Comparison of ENCODE assay signal across 20 cellular contexts in genomic region chr18:68489018-68489792, GRCh38.
DNase-seq lines count a peak whose midpoint lies in the region; ATAC-seq and TF ChIP-seq lines count a peak whose summit lies in the region.
"Had no signal": no experiment of that assay in that cellular context is flagged by ENCODE, and none has a peak within 500 bp of the region (broad histone marks: within the 10 kb centered on the region; RNA-seq: fewer than 3 reads in every experiment).

No MANE protein-coding gene starts in this region.

- intact Hi-C loops in mammary epithelial cell (cut with micrococcal nuclease): no loop called here
- intact Hi-C loops in activated CD4-positive, alpha-beta memory T cell treated with anti-CD3 and anti-CD28 coated beads for 36 hours (cut with micrococcal nuclease): no loop called here

- H2AFZ ChIP-seq in SK-N-SH (ENCODE audit: low read depth) (peak overlapping the region; percentile 8; the same call in 1 of the 2 replicates), mammary epithelial cell (ENCODE audit: low read depth, low read length) (peak overlapping the region; percentile 49)

- in situ Hi-C loops in mammary epithelial cell (cut with MboI; ENCODE audit: low sequenced_read_pairs in 2 of 2): no loop called here

- H3K4me1 ChIP-seq in SK-N-SH (ENCODE audit: control insufficient read depth in 1 of 2, insufficient read depth in 2 of 2, low read depth in 1 of 2, low read length in 1 of 2): no peaks in the 10 kb centered on the region; a peak in 1 of 4 replicates
- no peaks in the 10 kb centered on the region for H3K4me1 ChIP-seq in mammary epithelial cell (ENCODE audit: insufficient read depth, low read length)
- H3K4me1 ChIP-seq: heart right ventricle, left ventricle myocardium inferior, psoas muscle had no signal

- TF ChIP-seq CTCF in SK-N-SH (IDR thresholded peaks at IDR 0.05) (no peak), mammary epithelial cell (conservative IDR thresholded peaks at IDR 0.05 in 1 of 2, IDR thresholded peaks at IDR 0.05 in 1 of 2; ENCODE audit: extremely low read depth in 1 of 2, insufficient read depth in 1 of 2, low read depth in 1 of 2, low read length in 2 of 2) (no peak), type B pancreatic cell (conservative IDR thresholded peaks at IDR 0.05) (no peak)

- DNase-seq in SK-N-SH (no peak), mammary epithelial cell (no peak), iPS-NIHi7 (ENCODE audit: extremely low spot score) (peak; percentile 30), type B pancreatic cell (ENCODE audit: extremely low spot score, unreplicated experiment) (no peak)
- no peak for DNase-seq in activated CD4-positive, alpha-beta memory T cell treated with anti-CD3 and anti-CD28 coated beads for 36 hours
- DNase-seq: activated CD4-positive, alpha-beta T cell treated with anti-CD3 and anti-CD28 coated beads, Interleukin-2, amount 50 U/mL, for 1 hour; activated naive CD4-positive, alpha-beta T cell treated with anti-CD3 and anti-CD28 coated beads, Interleukin-2, amount 50 U/mL, for 16 hours; DMS53; erythroblast; heart right ventricle; left ventricle myocardium inferior; NCI-H146; NCI-H446; psoas muscle had no signal

- H3K9ac ChIP-seq in SK-N-SH (no peak overlapping the region), mammary epithelial cell (ENCODE audit: insufficient read depth, low read length) (no peak overlapping the region)
- H3K9ac ChIP-seq: KMS-11 had no signal

- no peak for ATAC-seq in SK-N-SH treated with all-trans-retinoic acid at 6 μM for 48 hours
- no peak for ATAC-seq in GM18498 (IDR thresholded peaks at IDR 0.05; ENCODE audit: unreplicated experiment)
- ATAC-seq in GM18909 (IDR thresholded peaks at IDR 0.05; ENCODE audit: poor library complexity, unreplicated experiment): no peak
- ATAC-seq: heart right ventricle, psoas muscle had no signal

- no TSS peak for BruUV-seq in mammary epithelial cell (replicated peaks; lab: Mats Ljungman, UMichigan)

- no peaks in the 10 kb centered on the region for H3K36me3 ChIP-seq in SK-N-SH (replicated peaks in 1 of 2; ENCODE audit: control insufficient read depth in 1 of 2, insufficient read depth in 2 of 2, low read length in 1 of 2)
- H3K36me3 ChIP-seq in mammary epithelial cell (ENCODE audit: insufficient read depth, low read length): no peaks in the 10 kb centered on the region
- H3K36me3 ChIP-seq: heart right ventricle, left ventricle myocardium inferior had no signal

- TF ChIP-seq RAD21 in SK-N-SH (IDR thresholded peaks at IDR 0.05; ENCODE audit: low read length): no peak

- H3K4me3 ChIP-seq in SK-N-SH (ENCODE audit: low read depth in 2 of 2, low read length in 1 of 2) (no peak overlapping the region), mammary epithelial cell (replicated peaks in 1 of 3; ENCODE audit: insufficient read depth in 1 of 3, low read depth in 2 of 3, low read length in 3 of 3) (no peak overlapping the region)
- H3K4me3 ChIP-seq: heart right ventricle, left ventricle myocardium inferior, psoas muscle, SK-N-MC had no signal

- H3K4me1 Mint-ChIP-seq in type B pancreatic cell (ENCODE audit: unreplicated experiment): peaks cover 11% of the 10 kb centered on the region
- no peaks in the 10 kb centered on the region for H3K4me1 Mint-ChIP-seq in activated CD4-positive, alpha-beta memory T cell treated with anti-CD3 and anti-CD28 coated beads for 36 hours (ENCODE audit: low read depth)

- H3K36me3 Mint-ChIP-seq in type B pancreatic cell: no peaks in the 10 kb centered on the region
- no peaks in the 10 kb centered on the region for H3K36me3 Mint-ChIP-seq in activated CD4-positive, alpha-beta memory T cell treated with anti-CD3 and anti-CD28 coated beads for 36 hours

- H3K4me2 ChIP-seq in SK-N-SH: no peak overlapping the region
- H3K4me2 ChIP-seq in mammary epithelial cell (ENCODE audit: insufficient read depth, low read depth, low read length): no peak overlapping the region
- H3K4me2 ChIP-seq: KMS-11 had no signal

- H3K27ac Mint-ChIP-seq in type B pancreatic cell: peak overlapping the region; percentile 42
- H3K27ac Mint-ChIP-seq in activated CD4-positive, alpha-beta memory T cell treated with anti-CD3 and anti-CD28 coated beads for 36 hours: no peak overlapping the region
- H3K27ac Mint-ChIP-seq: stimulated activated naive CD8-positive, alpha-beta T cell treated with anti-CD3 and anti-CD28 coated beads, Interleukin-15, Interleukin-2, amounts not matched to agents 100 ng/mL and 50 ng/mL, for 24 hours had no signal

- dilution Hi-C loops in mammary epithelial cell (cut with HindIII; ENCODE audit: low sequenced_read_pairs): no loop called here

- no peaks in the 10 kb centered on the region for H3K79me2 ChIP-seq in SK-N-SH (ENCODE audit: insufficient read depth)
- H3K79me2 ChIP-seq in mammary epithelial cell (ENCODE audit: insufficient read depth, low read length): no peaks in the 10 kb centered on the region

- no peaks in the 10 kb centered on the region for H3K27me3 Mint-ChIP-seq in type B pancreatic cell
- no peaks in the 10 kb centered on the region for H3K27me3 Mint-ChIP-seq in activated CD4-positive, alpha-beta memory T cell treated with anti-CD3 and anti-CD28 coated beads for 36 hours
- H3K27me3 Mint-ChIP-seq: stimulated activated naive CD8-positive, alpha-beta T cell treated with anti-CD3 and anti-CD28 coated beads, Interleukin-15, Interleukin-2, amounts not matched to agents 100 ng/mL and 50 ng/mL, for 24 hours had no signal

- no peak overlapping the region for H3K27ac ChIP-seq in SK-N-SH (ENCODE audit: low read depth in 2 of 2, low read length in 1 of 2)
- H3K27ac ChIP-seq in mammary epithelial cell (ENCODE audit: insufficient read depth, low read depth, low read length): no peak overlapping the region
- H3K27ac ChIP-seq: heart right ventricle, KMS-11, left ventricle myocardium inferior, psoas muscle, SK-N-MC had no signal

- CTCF ChIA-PET in SK-N-SH (lab: Yijun Ruan, JAX) (interaction anchor here (1.2 kb wide), 1 partner anchor 8 kb away, joined by 4 read pairs; no protein-coding TSS in a partner anchor), mammary epithelial cell (lab: Charles Lee; ENCODE audit: low non-redundant PET) (no interaction called here)
- CTCF ChIA-PET in activated CD4-positive, alpha-beta memory T cell treated with anti-CD3 and anti-CD28 coated beads for 36 hours (lab: Charles Lee): no interaction called here

- no peaks in the 10 kb centered on the region for H4K20me1 ChIP-seq in SK-N-SH (ENCODE audit: insufficient read depth)
- H4K20me1 ChIP-seq in mammary epithelial cell (ENCODE audit: insufficient read depth, low read length): no peaks in the 10 kb centered on the region

- peak overlapping the region; percentile 14 for H3K4me3 Mint-ChIP-seq in type B pancreatic cell
- H3K4me3 Mint-ChIP-seq in activated CD4-positive, alpha-beta memory T cell treated with anti-CD3 and anti-CD28 coated beads for 36 hours: no peak overlapping the region
- H3K4me3 Mint-ChIP-seq: stimulated activated naive CD8-positive, alpha-beta T cell treated with anti-CD3 and anti-CD28 coated beads, Interleukin-15, Interleukin-2, amounts not matched to agents 100 ng/mL and 50 ng/mL, for 24 hours had no signal

- no peak for TF ChIP-seq EP300 in SK-N-SH (IDR thresholded peaks at IDR 0.05; ENCODE audit: borderline replicate concordance in 1 of 2, low read depth in 1 of 2, low read length in 1 of 2)

- no peaks in the 10 kb centered on the region for H3K9me2 ChIP-seq in SK-N-SH

- H3K27me3 ChIP-seq in SK-N-SH (ENCODE audit: insufficient read depth) (no peaks in the 10 kb centered on the region), mammary epithelial cell (ENCODE audit: insufficient read depth, low read length) (no peaks in the 10 kb centered on the region)
- H3K27me3 ChIP-seq: heart right ventricle had no signal

- POLR2A ChIA-PET in SK-N-SH (lab: Yijun Ruan, JAX): no interaction called here
- POLR2A ChIA-PET in activated CD4-positive, alpha-beta memory T cell treated with anti-CD3 and anti-CD28 coated beads for 36 hours (lab: Charles Lee): no interaction called here

- H3F3A ChIP-seq in SK-N-SH (replicated peaks; ENCODE audit: insufficient read depth): no peaks in the 10 kb centered on the region

- H3K9me3 ChIP-seq in SK-N-SH (no peaks in the 10 kb centered on the region), mammary epithelial cell (replicated peaks; ENCODE audit: insufficient read depth, low read length) (no peaks in the 10 kb centered on the region)
- H3K9me3 ChIP-seq: heart right ventricle, left ventricle myocardium inferior, psoas muscle had no signal

- H3K9me3 Mint-ChIP-seq in type B pancreatic cell: no peaks in the 10 kb centered on the region
- no peaks in the 10 kb centered on the region for H3K9me3 Mint-ChIP-seq in activated CD4-positive, alpha-beta memory T cell treated with anti-CD3 and anti-CD28 coated beads for 36 hours
- H3K9me3 Mint-ChIP-seq: stimulated activated naive CD8-positive, alpha-beta T cell treated with anti-CD3 and anti-CD28 coated beads, Interleukin-15, Interleukin-2, amounts not matched to agents 100 ng/mL and 50 ng/mL, for 24 hours had no signal

- 66% methylated on average over 6 of the region's 6 CpGs for WGBS in SK-N-SH (ENCODE audit: low lambda C conversion rate)
- WGBS in mammary epithelial cell (ENCODE audit: low coverage, missing lambda C conversion rate): 43% methylated on average over 6 of the region's 6 CpGs

TF ChIP-seq in SK-N-SH, 30 proteins besides CTCF, POLR2A, EP300 and RAD21 (continues in another document):
- TF ChIP-seq YY1 (IDR thresholded peaks at IDR 0.05; ENCODE audit: low read depth) (no peak), CHD2 (IDR thresholded peaks at IDR 0.05; ENCODE audit: low read length, partially characterized antibody) (no peak)

TF ChIP-seq in SK-N-SH treated with all-trans-retinoic acid at 6 μM for 48 hours, 23 proteins besides CTCF, POLR2A, EP300 and RAD21 (continues in another document):
- TF ChIP-seq, protein P1, sequence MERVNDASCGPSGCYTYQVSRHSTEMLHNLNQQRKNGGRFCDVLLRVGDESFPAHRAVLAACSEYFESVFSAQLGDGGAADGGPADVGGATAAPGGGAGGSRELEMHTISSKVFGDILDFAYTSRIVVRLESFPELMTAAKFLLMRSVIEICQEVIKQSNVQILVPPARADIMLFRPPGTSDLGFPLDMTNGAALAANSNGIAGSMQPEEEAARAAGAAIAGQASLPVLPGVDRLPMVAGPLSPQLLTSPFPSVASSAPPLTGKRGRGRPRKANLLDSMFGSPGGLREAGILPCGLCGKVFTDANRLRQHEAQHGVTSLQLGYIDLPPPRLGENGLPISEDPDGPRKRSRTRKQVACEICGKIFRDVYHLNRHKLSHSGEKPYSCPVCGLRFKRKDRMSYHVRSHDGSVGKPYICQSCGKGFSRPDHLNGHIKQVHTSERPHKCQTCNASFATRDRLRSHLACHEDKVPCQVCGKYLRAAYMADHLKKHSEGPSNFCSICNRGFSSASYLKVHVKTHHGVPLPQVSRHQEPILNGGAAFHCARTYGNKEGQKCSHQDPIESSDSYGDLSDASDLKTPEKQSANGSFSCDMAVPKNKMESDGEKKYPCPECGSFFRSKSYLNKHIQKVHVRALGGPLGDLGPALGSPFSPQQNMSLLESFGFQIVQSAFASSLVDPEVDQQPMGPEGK (CRISPR knock-in tag; IDR thresholded peaks at IDR 0.05; ENCODE audit: borderline replicate concordance): no peak
- no peak for TF ChIP-seq ZNF70 (CRISPR knock-in tag; IDR thresholded peaks at IDR 0.05)
